ENCODE assay signal across 1 cellular context in the genomic region with DNA sequence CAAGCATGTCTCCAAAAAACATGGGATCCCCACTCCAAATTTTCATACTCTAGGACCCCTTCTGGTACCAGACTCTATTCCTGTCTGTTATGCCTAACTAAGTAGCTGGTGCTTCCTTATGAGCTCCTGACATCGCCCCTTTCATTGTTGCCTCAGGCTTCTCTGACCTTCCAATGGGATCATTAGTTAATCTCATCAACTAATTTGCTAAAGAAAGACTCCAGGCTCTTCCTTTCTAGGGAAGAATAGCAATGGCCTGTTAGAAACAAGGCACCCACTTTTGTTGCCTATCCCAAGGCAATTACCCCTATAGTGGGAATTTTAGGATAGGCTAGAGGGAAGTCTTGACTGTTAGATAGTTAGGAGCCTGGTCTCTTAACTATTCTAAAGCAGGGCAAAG.
TF ChIP-seq lines count a peak whose summit lies in the region.

No MANE protein-coding gene starts in this region.

TF ChIP-seq in GM23338, 12 proteins besides CTCF, POLR2A, EP300 and RAD21 (continued from another document):
- TF ChIP-seq, protein P1, sequence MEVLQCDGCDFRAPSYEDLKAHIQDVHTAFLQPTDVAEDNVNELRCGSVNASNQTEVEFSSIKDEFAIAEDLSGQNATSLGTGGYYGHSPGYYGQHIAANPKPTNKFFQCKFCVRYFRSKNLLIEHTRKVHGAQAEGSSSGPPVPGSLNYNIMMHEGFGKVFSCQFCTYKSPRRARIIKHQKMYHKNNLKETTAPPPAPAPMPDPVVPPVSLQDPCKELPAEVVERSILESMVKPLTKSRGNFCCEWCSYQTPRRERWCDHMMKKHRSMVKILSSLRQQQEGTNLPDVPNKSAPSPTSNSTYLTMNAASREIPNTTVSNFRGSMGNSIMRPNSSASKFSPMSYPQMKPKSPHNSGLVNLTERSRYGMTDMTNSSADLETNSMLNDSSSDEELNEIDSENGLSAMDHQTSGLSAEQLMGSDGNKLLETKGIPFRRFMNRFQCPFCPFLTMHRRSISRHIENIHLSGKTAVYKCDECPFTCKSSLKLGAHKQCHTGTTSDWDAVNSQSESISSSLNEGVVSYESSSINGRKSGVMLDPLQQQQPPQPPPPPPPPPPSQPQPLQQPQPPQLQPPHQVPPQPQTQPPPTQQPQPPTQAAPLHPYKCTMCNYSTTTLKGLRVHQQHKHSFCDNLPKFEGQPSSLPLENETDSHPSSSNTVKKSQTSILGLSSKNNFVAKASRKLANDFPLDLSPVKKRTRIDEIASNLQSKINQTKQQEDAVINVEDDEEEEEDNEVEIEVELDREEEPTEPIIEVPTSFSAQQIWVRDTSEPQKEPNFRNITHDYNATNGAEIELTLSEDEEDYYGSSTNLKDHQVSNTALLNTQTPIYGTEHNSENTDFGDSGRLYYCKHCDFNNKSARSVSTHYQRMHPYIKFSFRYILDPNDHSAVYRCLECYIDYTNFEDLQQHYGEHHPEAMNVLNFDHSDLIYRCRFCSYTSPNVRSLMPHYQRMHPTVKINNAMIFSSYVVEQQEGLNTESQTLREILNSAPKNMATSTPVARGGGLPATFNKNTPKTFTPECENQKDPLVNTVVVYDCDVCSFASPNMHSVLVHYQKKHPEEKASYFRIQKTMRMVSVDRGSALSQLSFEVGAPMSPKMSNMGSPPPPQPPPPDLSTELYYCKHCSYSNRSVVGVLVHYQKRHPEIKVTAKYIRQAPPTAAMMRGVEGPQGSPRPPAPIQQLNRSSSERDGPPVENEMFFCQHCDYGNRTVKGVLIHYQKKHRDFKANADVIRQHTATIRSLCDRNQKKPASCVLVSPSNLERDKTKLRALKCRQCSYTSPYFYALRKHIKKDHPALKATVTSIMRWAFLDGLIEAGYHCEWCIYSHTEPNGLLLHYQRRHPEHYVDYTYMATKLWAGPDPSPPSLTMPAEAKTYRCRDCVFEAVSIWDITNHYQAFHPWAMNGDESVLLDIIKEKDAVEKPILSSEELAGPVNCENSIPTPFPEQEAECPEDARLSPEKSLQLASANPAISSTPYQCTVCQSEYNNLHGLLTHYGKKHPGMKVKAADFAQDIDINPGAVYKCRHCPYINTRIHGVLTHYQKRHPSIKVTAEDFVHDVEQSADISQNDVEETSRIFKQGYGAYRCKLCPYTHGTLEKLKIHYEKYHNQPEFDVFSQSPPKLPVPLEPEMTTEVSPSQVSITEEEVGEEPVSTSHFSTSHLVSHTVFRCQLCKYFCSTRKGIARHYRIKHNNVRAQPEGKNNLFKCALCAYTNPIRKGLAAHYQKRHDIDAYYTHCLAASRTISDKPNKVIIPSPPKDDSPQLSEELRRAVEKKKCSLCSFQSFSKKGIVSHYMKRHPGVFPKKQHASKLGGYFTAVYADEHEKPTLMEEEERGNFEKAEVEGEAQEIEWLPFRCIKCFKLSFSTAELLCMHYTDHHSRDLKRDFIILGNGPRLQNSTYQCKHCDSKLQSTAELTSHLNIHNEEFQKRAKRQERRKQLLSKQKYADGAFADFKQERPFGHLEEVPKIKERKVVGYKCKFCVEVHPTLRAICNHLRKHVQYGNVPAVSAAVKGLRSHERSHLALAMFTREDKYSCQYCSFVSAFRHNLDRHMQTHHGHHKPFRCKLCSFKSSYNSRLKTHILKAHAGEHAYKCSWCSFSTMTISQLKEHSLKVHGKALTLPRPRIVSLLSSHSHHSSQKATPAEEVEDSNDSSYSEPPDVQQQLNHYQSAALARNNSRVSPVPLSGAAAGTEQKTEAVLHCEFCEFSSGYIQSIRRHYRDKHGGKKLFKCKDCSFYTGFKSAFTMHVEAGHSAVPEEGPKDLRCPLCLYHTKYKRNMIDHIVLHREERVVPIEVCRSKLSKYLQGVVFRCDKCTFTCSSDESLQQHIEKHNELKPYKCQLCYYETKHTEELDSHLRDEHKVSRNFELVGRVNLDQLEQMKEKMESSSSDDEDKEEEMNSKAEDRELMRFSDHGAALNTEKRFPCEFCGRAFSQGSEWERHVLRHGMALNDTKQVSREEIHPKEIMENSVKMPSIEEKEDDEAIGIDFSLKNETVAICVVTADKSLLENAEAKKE (CRISPR knock-in tag; IDR thresholded peaks at IDR 0.05), result no peak
- no peak for TF ChIP-seq ZNF114 (CRISPR knock-in tag; IDR thresholded peaks at IDR 0.05)
- no peak for TF ChIP-seq EZH2 (IDR thresholded peaks at IDR 0.05; ENCODE audit: low read depth, unreplicated experiment)
- no peak for TF ChIP-seq ZNF331 (CRISPR knock-in tag; IDR thresholded peaks at IDR 0.05; ENCODE audit: low read depth)
- no peak for TF ChIP-seq EZH2phosphoT487 (IDR thresholded peaks at IDR 0.05; ENCODE audit: unreplicated experiment)
